Comparison of ENCODE assay signal across 8 cellular contexts in the genomic region with DNA sequence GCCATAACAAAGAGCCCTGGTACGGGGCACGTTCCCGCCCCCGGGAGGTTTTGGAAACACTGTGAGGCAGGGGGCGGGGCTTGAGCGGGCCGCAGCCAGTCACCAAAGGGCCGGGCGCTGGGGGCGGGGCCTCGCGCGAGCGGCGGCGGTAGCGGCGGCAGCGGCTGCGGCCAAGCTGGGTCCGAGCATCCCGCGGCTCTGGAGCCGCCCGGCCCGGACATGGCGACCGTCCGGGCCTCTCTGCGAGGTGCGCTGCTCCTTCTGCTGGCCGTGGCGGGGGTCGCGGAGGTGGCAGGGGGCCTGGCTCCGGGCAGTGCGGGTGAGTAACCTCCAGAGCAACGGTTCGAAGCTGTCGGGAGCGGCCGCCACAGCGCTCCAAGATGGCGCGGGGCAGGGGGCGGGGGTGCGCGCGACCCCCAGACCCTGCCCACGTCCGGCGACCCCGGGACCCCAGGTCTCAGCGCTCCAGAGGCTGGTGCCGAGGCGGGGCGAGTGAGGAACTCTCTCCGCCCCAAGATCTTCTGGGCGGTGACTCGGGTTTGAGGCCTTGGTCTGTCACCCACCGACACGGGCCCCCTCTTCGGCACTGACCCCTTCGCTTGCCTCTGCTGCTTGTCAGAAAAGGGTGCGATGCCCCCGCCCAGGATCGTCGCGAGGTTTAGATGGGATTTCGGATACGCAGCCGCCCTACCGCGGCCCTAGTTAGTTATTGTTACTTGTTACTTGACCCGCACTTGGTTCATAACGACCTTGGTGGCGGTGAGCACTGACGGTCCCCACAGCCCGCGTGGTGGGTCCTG. TPM values are rescaled to one million over a fixed set of nuclear protein-coding genes. Genes with fewer than 3 reads are reported as not detected.
A peak's percentile ranks its signal among the peaks of the same experiment; 100 is the strongest.
DNase-seq lines count a peak whose midpoint lies in the region; ATAC-seq and TF ChIP-seq lines count a peak whose summit lies in the region.

TSS of gene RECK (plus strand) at position 134 of the 800 bp plus-strand sequence. CDS start at position 220, 86 bp downstream.

- peak within 1 kb of the TSS; percentile 71 for H3K4me2 ChIP-seq in OCI-LY1 (ENCODE audit: low read length)

- TF ChIP-seq POLR2A in esophagus squamous epithelium (IDR thresholded peaks at IDR 0.05): peak in 2 of 4 donors; percentile 85

- H3K4me3 Mint-ChIP-seq in CD4-positive, CD25-positive, alpha-beta regulatory T cell: peak within 1 kb of the TSS; percentile 84 to 97 (median 92)
- peak within 1 kb of the TSS; percentile 93 to 94 for H3K4me3 Mint-ChIP-seq in activated T-cell treated with anti-CD3 and anti-CD28 coated beads, Interleukin-2, amount 50 U/mL, for 72 hours

- peaks cover 0 to 1% (median 0%) of the 10 kb centered on the region in 7 donors for H3K9me3 Mint-ChIP-seq in CD4-positive, CD25-positive, alpha-beta regulatory T cell
- H3K9me3 Mint-ChIP-seq in activated T-cell treated with anti-CD3 and anti-CD28 coated beads, Interleukin-2, amount 50 U/mL, for 72 hours: no peaks in the 10 kb centered on the region

- intact Hi-C loops in esophagus squamous epithelium (cut with DNase I): no loop called here

- peak; percentile 88 to 91 for ATAC-seq in CD4-positive, CD25-positive, alpha-beta regulatory T cell (ENCODE audit: low read depth in 2 of 2)
- ATAC-seq in GM19452 (IDR thresholded peaks at IDR 0.05; ENCODE audit: unreplicated experiment): peak; percentile 88
- peak; percentile 92 to 95 for ATAC-seq in activated T-cell treated with anti-CD3 and anti-CD28 coated beads, Interleukin-2, amount 50 U/mL, for 72 hours (replicated peaks in 1 of 2)

- H3K36me3 ChIP-seq in CD4-positive, CD25-positive, alpha-beta regulatory T cell (ENCODE audit: control insufficient read depth, insufficient read depth, low read length): no peaks in the 10 kb centered on the region
- H3K36me3 ChIP-seq in OCI-LY1 (ENCODE audit: insufficient read depth, low read length): no peaks in the 10 kb centered on the region
- no peaks in the 10 kb centered on the region for H3K36me3 ChIP-seq in esophagus squamous epithelium
- H3K36me3 ChIP-seq in muscle layer of duodenum (ENCODE audit: control insufficient read depth in 1 of 2, insufficient read depth in 2 of 2, low read length in 2 of 2): peaks cover 0 to 3% of the 10 kb centered on the region in 2 donors

- no peaks in the 10 kb centered on the region for H3K36me3 Mint-ChIP-seq in CD4-positive, CD25-positive, alpha-beta regulatory T cell
- peaks cover 0 to 2% of the 10 kb centered on the region in 2 donors for H3K36me3 Mint-ChIP-seq in activated T-cell treated with anti-CD3 and anti-CD28 coated beads, Interleukin-2, amount 50 U/mL, for 72 hours (ENCODE audit: insufficient read depth in 2 of 2)

- peaks cover 29% of the 10 kb centered on the region for H3K4me1 ChIP-seq in CD4-positive, CD25-positive, alpha-beta regulatory T cell (ENCODE audit: control insufficient read depth, insufficient read depth, low read length, poor library complexity, severe bottlenecking)
- H3K4me1 ChIP-seq in OCI-LY1 (ENCODE audit: insufficient read depth, low read length, severe bottlenecking) (peaks cover 14% of the 10 kb centered on the region), esophagus squamous epithelium (peaks cover 0 to 59% (median 17%) of the 10 kb centered on the region in 3 donors), muscle layer of duodenum (ENCODE audit: control insufficient read depth in 1 of 2, insufficient read depth in 2 of 2, low read length in 2 of 2) (peaks cover 0 to 4% of the 10 kb centered on the region in 2 donors)

- H3K79me2 ChIP-seq in OCI-LY1 (ENCODE audit: insufficient read depth, low read length): no peaks in the 10 kb centered on the region

- H3K4me3 ChIP-seq in CD4-positive, CD25-positive, alpha-beta regulatory T cell (ENCODE audit: low read depth, low read length): peak within 1 kb of the TSS; percentile 87
- H3K4me3 ChIP-seq in OCI-LY1 (ENCODE audit: low read depth, low read length, poor library complexity, severe bottlenecking): peak within 1 kb of the TSS; percentile 77
- H3K4me3 ChIP-seq in esophagus squamous epithelium: peak within 1 kb of the TSS; percentile 64 to 91 (median 84)
- peak within 1 kb of the TSS; percentile 81 to 93 for H3K4me3 ChIP-seq in muscle layer of duodenum (ENCODE audit: low read depth in 1 of 2, low read length in 2 of 2)

- peaks cover 3% of the 10 kb centered on the region for H3K27me3 ChIP-seq in CD4-positive, CD25-positive, alpha-beta regulatory T cell (ENCODE audit: control insufficient read depth, insufficient read depth, low read length)
- no peaks in the 10 kb centered on the region for H3K27me3 ChIP-seq in OCI-LY1 (ENCODE audit: insufficient read depth, low read length)
- peaks cover 0 to 2% (median 0%) of the 10 kb centered on the region in 4 donors for H3K27me3 ChIP-seq in esophagus squamous epithelium
- no peaks in the 10 kb centered on the region for H3K27me3 ChIP-seq in muscle layer of duodenum (ENCODE audit: low read depth, low read length)

- peaks cover 28 to 46% (median 36%) of the 10 kb centered on the region in 4 donors for H3K4me1 Mint-ChIP-seq in CD4-positive, CD25-positive, alpha-beta regulatory T cell
- H3K4me1 Mint-ChIP-seq in activated T-cell treated with anti-CD3 and anti-CD28 coated beads, Interleukin-2, amount 50 U/mL, for 72 hours (ENCODE audit: low read depth): peaks cover 38% of the 10 kb centered on the region

- H2AFZ ChIP-seq in OCI-LY1 (ENCODE audit: low read length): peak within 1 kb of the TSS; percentile 13; the same call in 1 of the 2 replicates

- no peak for TF ChIP-seq CTCF in OCI-LY1 (IDR thresholded peaks at IDR 0.05; ENCODE audit: low read length)
- no peak for TF ChIP-seq CTCF in esophagus squamous epithelium (IDR thresholded peaks at IDR 0.05)

- H3K9me2 ChIP-seq in OCI-LY1 (ENCODE audit: low read depth, low read length): no peaks in the 10 kb centered on the region

- no peaks in the 10 kb centered on the region for H4K20me1 ChIP-seq in OCI-LY1 (ENCODE audit: insufficient read depth, low read length)

- no peaks in the 10 kb centered on the region for H3F3A ChIP-seq in OCI-LY1 (ENCODE audit: insufficient read depth, low read length)

- DNase-seq in CD4-positive, CD25-positive, alpha-beta regulatory T cell: peak; percentile 79 to 81 (median 80)
- peak in 49 of 76 experiments; percentile 1 to 69 (median 34) for DNase-seq in HUDEP-2 (lab: John Stamatoyannopoulos, UW; ENCODE audit: unreplicated experiment in 76 of 76)
- peak; percentile 92 to 95 for DNase-seq in activated T-cell treated with anti-CD3 and anti-CD28 coated beads, Interleukin-2, amount 50 U/mL, for 72 hours
- peak; percentile 40 for DNase-seq in esophagus squamous epithelium (lab: John Stamatoyannopoulos, UW)
- DNase-seq in stimulated activated CD8-positive, alpha-beta memory T cell treated with anti-CD3 and anti-CD28 coated beads, Interleukin-7, amount 100 ng/mL, for 1 hour (ENCODE audit: low read depth in 2 of 2): peak; percentile 68 to 73

- H3K27ac Mint-ChIP-seq in CD4-positive, CD25-positive, alpha-beta regulatory T cell: peak within 1 kb of the TSS; percentile 67 to 100 (median 79)
- H3K27ac Mint-ChIP-seq in activated T-cell treated with anti-CD3 and anti-CD28 coated beads, Interleukin-2, amount 50 U/mL, for 72 hours: peak within 1 kb of the TSS; percentile 58

- H3K9ac ChIP-seq in OCI-LY1 (ENCODE audit: low read length): peak within 1 kb of the TSS; percentile 68

- no peak within 1 kb of the TSS for H3K27ac ChIP-seq in CD4-positive, CD25-positive, alpha-beta regulatory T cell (ENCODE audit: insufficient read depth, low read length, poor library complexity, severe bottlenecking)
- H3K27ac ChIP-seq in OCI-LY1 (ENCODE audit: low read depth, low read length, poor library complexity, severe bottlenecking): no peak within 1 kb of the TSS
- H3K27ac ChIP-seq in esophagus squamous epithelium: peak within 1 kb of the TSS; percentile 75 to 92 (median 83)
- H3K27ac ChIP-seq in muscle layer of duodenum (ENCODE audit: low read length): peak within 1 kb of the TSS; percentile 49

- no peaks in the 10 kb centered on the region for H3K9me3 ChIP-seq in CD4-positive, CD25-positive, alpha-beta regulatory T cell (ENCODE audit: control insufficient read depth in 2 of 2, low read length in 2 of 2)
- H3K9me3 ChIP-seq in OCI-LY1 (ENCODE audit: low read length): no peaks in the 10 kb centered on the region
- H3K9me3 ChIP-seq in esophagus squamous epithelium: no peaks in the 10 kb centered on the region
- H3K9me3 ChIP-seq in muscle layer of duodenum (ENCODE audit: control insufficient read depth in 1 of 2, low read length in 2 of 2): no peaks in the 10 kb centered on the region

- H3K27me3 Mint-ChIP-seq in CD4-positive, CD25-positive, alpha-beta regulatory T cell: peaks cover 26% of the 10 kb centered on the region
- no peaks in the 10 kb centered on the region for H3K27me3 Mint-ChIP-seq in activated T-cell treated with anti-CD3 and anti-CD28 coated beads, Interleukin-2, amount 50 U/mL, for 72 hours (ENCODE audit: low read depth)

- WGBS in esophagus squamous epithelium, 2 donors: 1% methylated on average over 11 to 13 of the region's 80 CpGs

RNA-seq across cellular contexts. Expression of gene RECK, which starts in this region (rescaled TPM):
- total RNA-seq in CD4-positive, CD25-positive, alpha-beta regulatory T cell: 6.5 TPM
- polyA plus RNA-seq in CD4-positive, CD25-positive, alpha-beta regulatory T cell: 10 to 100 TPM in 2 of 4 donors, 1 to 10 TPM in 2; 5.5 to 12.6 (median 8.7) TPM
- total RNA-seq in activated T-cell treated with anti-CD3 and anti-CD28 coated beads, Interleukin-2, amount 50 U/mL, for 72 hours: 1 to 10 TPM; 6.3 to 6.8 TPM
- 10 to 100 TPM in 1 of 4 donors, 1 to 10 TPM in 1, under 1 TPM in 2; 0.23 to 16.2 (median 1.9) TPM for total RNA-seq in esophagus squamous epithelium

Comparison
In these comparisons a context has a peak if more than half of its experiments do, and no peak if none do; other contexts are left out.
1. DNase-seq: peak in every context shown above with its lines; median percentile 94 in activated T-cell treated with anti-CD3 and anti-CD28 coated beads, Interleukin-2, amount 50 U/mL, for 72 hours; 80 in CD4-positive, CD25-positive, alpha-beta regulatory T cell; 70 in stimulated activated CD8-positive, alpha-beta memory T cell treated with anti-CD3 and anti-CD28 coated beads, Interleukin-7, amount 100 ng/mL, for 1 hour; 40 in esophagus squamous epithelium; 34 in HUDEP-2.
2. H3K27ac ChIP-seq: peak in esophagus squamous epithelium (4 of 4) and muscle layer of duodenum (single experiment); none in CD4-positive, CD25-positive, alpha-beta regulatory T cell (single experiment) and OCI-LY1 (single experiment).
3. Peak in every context shown above with its lines, with median percentiles within 50 percentile points of each other: ATAC-seq and H3K4me3 ChIP-seq.